8 cellular contexts compared by ENCODE assay signal in genomic region chr5:68288756-68289134, GRCh38.
DNase-seq lines count a peak whose midpoint lies in the region; ATAC-seq and TF ChIP-seq lines count a peak whose summit lies in the region.

No MANE protein-coding gene starts in this region.

- no peaks in the 10 kb centered on the region for H3K9me3 Mint-ChIP-seq in MCF 10A (ENCODE audit: unreplicated experiment)

- H3K9me3 ChIP-seq in BLaER1 (no peaks in the 10 kb centered on the region), HUES64 (ENCODE audit: insufficient read depth, low read depth, low read length) (no peaks in the 10 kb centered on the region), suprapubic skin (no peaks in the 10 kb centered on the region)

- no peak for TF ChIP-seq EP300 in suprapubic skin (IDR thresholded peaks at IDR 0.05)

- peak overlapping the region; percentile 65 for H3K4me3 ChIP-seq in BLaER1
- peak overlapping the region; percentile 74 for H3K4me3 ChIP-seq in HUES64 (ENCODE audit: low read length)
- peak overlapping the region; percentile 51 for H3K4me3 ChIP-seq in suprapubic skin

- peak; percentile 7 for ATAC-seq in GM19452 (IDR thresholded peaks at IDR 0.05; ENCODE audit: unreplicated experiment)

- no peaks in the 10 kb centered on the region for H3K27me3 Mint-ChIP-seq in MCF 10A (ENCODE audit: insufficient read depth, unreplicated experiment)

- H3K4me3 Mint-ChIP-seq in MCF 10A (ENCODE audit: unreplicated experiment) = peak overlapping the region; percentile 69

- no peak for TF ChIP-seq POLR2A in suprapubic skin (IDR thresholded peaks at IDR 0.05)

- TF ChIP-seq CTCF in MCF 10A (IDR thresholded peaks at IDR 0.05; ENCODE audit: unreplicated experiment) (no peak), suprapubic skin (IDR thresholded peaks at IDR 0.05) (no peak)

- H3K27ac Mint-ChIP-seq in MCF 10A (ENCODE audit: low read depth, unreplicated experiment) = peak overlapping the region; percentile 73

- POLR2A ChIA-PET in MCF 10A (lab: Yijun Ruan, JAX) = interaction anchor here (0.7 to 3.8 kb wide), 2 partner anchors 10 to 124 kb away, joined by 3 to 16 read pairs; no protein-coding TSS in a partner anchor

- peaks cover 57% of the 10 kb centered on the region for H3K36me3 ChIP-seq in BLaER1
- H3K36me3 ChIP-seq in HUES64 (ENCODE audit: insufficient read depth, low read length) = peaks cover 16% of the 10 kb centered on the region
- H3K36me3 ChIP-seq in suprapubic skin = peaks cover 32% of the 10 kb centered on the region

- H3K27ac ChIP-seq in BLaER1 (peak overlapping the region; percentile 67; the same call in 1 of the 2 replicates), HUES64 (ENCODE audit: low read depth, low read length) (peak overlapping the region; percentile 42), suprapubic skin (peak overlapping the region; percentile 85)

- H3K9ac ChIP-seq in BLaER1 = peak overlapping the region; percentile 58; the same call in 1 of the 2 replicates
- peak overlapping the region; percentile 67 for H3K9ac ChIP-seq in HUES64 (ENCODE audit: low read depth, low read length)

- H3K4me2 ChIP-seq in BLaER1 = peak overlapping the region; percentile 93

- DNase-seq in MCF 10A (ENCODE audit: unreplicated experiment) = no peak
- DNase-seq in left kidney (ENCODE audit: low read depth, low spot score) = peak; percentile 50
- DNase-seq in suprapubic skin (ENCODE audit: low spot score in 2 of 2) = no peak
- no peak for DNase-seq in HuH-7.5 (ENCODE audit: low spot score)
- DNase-seq in posterior vena cava (ENCODE audit: low spot score) = no peak

- H3K4me1 ChIP-seq in BLaER1 (peaks cover 53% of the 10 kb centered on the region), HUES64 (ENCODE audit: insufficient read depth, low read length) (peaks cover 40% of the 10 kb centered on the region), suprapubic skin (peaks cover 62% of the 10 kb centered on the region)

- CTCF ChIA-PET in MCF 10A (lab: Yijun Ruan, JAX) = interaction anchor here (0.5 to 3.5 kb wide), 7 partner anchors 10 to 674 kb away, joined by 3 to 33 read pairs (median 4); no protein-coding TSS in a partner anchor

- BruUV-seq in MCF 10A (replicated peaks; lab: Mats Ljungman, UMichigan) = no TSS peak

- intact Hi-C loops in MCF 10A (cut with micrococcal nuclease) = loop anchor here (1.0 to 5.0 kb wide), 4 partner anchors 369 to 719 kb away; no protein-coding TSS in a partner anchor
- intact Hi-C loops in posterior vena cava (cut with DNase I) = loop anchor here (5.0 kb wide), 1 partner anchor 169 kb away; no protein-coding TSS in a partner anchor

- H3K27me3 ChIP-seq in BLaER1 (no peaks in the 10 kb centered on the region), HUES64 (ENCODE audit: insufficient read depth, low read length) (no peaks in the 10 kb centered on the region), suprapubic skin (no peaks in the 10 kb centered on the region)

- 26% methylated on average over 9 of the region's 9 CpGs for WGBS in HUES64
- 14% methylated on average over 9 of the region's 9 CpGs for WGBS in suprapubic skin

- peaks cover 43% of the 10 kb centered on the region for H3K4me1 Mint-ChIP-seq in MCF 10A (ENCODE audit: insufficient read depth, unreplicated experiment)

- H3K36me3 Mint-ChIP-seq in MCF 10A (ENCODE audit: insufficient read depth, unreplicated experiment) = peaks cover 100% of the 10 kb centered on the region

- H4K20me1 ChIP-seq in BLaER1 = peaks cover 88% of the 10 kb centered on the region
